1 cellular context compared by ENCODE assay signal in the genomic region with DNA sequence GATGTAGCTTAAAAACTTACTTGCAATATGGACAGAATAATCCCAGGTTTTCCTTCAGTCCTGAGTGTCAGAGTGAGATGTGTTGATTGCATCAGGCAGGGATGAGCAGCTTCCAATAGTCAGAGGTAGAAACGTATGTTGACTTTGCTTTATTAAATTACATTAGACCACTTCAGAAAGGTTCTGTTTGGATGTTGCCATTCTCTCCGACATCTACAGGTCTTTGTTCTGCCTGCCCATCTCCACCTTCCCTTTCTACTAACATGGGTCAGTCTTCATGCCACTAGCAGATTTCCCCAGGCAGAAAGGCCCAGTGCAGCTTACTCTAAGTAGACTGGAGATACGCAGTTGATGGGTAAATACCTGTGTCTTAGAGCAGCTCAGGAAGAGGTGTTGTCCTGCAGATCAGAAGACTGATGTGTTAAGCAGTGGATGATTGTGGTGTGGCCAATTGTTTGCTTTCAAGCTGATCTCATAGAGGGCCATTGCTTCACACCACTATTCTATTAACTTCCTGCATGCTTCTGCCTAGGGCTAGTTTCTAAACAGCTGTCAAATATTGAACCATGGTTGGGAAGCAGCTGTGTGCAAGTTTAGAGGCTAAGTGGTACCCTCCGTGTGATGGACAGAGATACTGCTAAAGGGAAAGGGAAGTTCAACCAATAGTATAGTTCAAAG.
TF ChIP-seq lines count a peak whose summit lies in the region.

No MANE protein-coding gene starts in this region.

TF ChIP-seq in SK-N-SH, 30 proteins besides CTCF, POLR2A, EP300 and RAD21 (continued from another document):
- TF ChIP-seq GATA2 (CRISPR knock-in tag; IDR thresholded peaks at IDR 0.05), result no peak
- no peak for TF ChIP-seq MAX (IDR thresholded peaks at IDR 0.05; ENCODE audit: low read depth)
- no peak for TF ChIP-seq GABPA (IDR thresholded peaks at IDR 0.05; ENCODE audit: low read depth)
- TF ChIP-seq TEAD4 (IDR thresholded peaks at IDR 0.05; ENCODE audit: borderline replicate concordance, insufficient read depth), result no peak
- TF ChIP-seq CHD2 (IDR thresholded peaks at IDR 0.05; ENCODE audit: low read length, partially characterized antibody), result no peak
- TF ChIP-seq POLR2AphosphoS5 (IDR thresholded peaks at IDR 0.05; ENCODE audit: low read depth, low read length), result no peak
- TF ChIP-seq SIN3A (IDR thresholded peaks at IDR 0.05; ENCODE audit: borderline replicate concordance, low read depth, low read length), result no peak
- TF ChIP-seq RFX5 (IDR thresholded peaks at IDR 0.05; ENCODE audit: low read length), result no peak
- no peak for TF ChIP-seq SMC3 (IDR thresholded peaks at IDR 0.05; ENCODE audit: low read depth, low read length)
- TF ChIP-seq, protein P1, sequence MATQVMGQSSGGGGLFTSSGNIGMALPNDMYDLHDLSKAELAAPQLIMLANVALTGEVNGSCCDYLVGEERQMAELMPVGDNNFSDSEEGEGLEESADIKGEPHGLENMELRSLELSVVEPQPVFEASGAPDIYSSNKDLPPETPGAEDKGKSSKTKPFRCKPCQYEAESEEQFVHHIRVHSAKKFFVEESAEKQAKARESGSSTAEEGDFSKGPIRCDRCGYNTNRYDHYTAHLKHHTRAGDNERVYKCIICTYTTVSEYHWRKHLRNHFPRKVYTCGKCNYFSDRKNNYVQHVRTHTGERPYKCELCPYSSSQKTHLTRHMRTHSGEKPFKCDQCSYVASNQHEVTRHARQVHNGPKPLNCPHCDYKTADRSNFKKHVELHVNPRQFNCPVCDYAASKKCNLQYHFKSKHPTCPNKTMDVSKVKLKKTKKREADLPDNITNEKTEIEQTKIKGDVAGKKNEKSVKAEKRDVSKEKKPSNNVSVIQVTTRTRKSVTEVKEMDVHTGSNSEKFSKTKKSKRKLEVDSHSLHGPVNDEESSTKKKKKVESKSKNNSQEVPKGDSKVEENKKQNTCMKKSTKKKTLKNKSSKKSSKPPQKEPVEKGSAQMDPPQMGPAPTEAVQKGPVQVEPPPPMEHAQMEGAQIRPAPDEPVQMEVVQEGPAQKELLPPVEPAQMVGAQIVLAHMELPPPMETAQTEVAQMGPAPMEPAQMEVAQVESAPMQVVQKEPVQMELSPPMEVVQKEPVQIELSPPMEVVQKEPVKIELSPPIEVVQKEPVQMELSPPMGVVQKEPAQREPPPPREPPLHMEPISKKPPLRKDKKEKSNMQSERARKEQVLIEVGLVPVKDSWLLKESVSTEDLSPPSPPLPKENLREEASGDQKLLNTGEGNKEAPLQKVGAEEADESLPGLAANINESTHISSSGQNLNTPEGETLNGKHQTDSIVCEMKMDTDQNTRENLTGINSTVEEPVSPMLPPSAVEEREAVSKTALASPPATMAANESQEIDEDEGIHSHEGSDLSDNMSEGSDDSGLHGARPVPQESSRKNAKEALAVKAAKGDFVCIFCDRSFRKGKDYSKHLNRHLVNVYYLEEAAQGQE (IDR thresholded peaks at IDR 0.05; ENCODE audit: low read depth, low read length), result no peak
- TF ChIP-seq TCF12 (IDR thresholded peaks at IDR 0.05), result no peak
- TF ChIP-seq YY1 (IDR thresholded peaks at IDR 0.05; ENCODE audit: low read depth), result no peak
- TF ChIP-seq JUND (IDR thresholded peaks at IDR 0.05), result no peak
- TF ChIP-seq USF2 (IDR thresholded peaks at IDR 0.05; ENCODE audit: borderline replicate concordance, low read depth, low read length), result no peak
